ENCODE assay signal across 8 cellular contexts in the genomic region with DNA sequence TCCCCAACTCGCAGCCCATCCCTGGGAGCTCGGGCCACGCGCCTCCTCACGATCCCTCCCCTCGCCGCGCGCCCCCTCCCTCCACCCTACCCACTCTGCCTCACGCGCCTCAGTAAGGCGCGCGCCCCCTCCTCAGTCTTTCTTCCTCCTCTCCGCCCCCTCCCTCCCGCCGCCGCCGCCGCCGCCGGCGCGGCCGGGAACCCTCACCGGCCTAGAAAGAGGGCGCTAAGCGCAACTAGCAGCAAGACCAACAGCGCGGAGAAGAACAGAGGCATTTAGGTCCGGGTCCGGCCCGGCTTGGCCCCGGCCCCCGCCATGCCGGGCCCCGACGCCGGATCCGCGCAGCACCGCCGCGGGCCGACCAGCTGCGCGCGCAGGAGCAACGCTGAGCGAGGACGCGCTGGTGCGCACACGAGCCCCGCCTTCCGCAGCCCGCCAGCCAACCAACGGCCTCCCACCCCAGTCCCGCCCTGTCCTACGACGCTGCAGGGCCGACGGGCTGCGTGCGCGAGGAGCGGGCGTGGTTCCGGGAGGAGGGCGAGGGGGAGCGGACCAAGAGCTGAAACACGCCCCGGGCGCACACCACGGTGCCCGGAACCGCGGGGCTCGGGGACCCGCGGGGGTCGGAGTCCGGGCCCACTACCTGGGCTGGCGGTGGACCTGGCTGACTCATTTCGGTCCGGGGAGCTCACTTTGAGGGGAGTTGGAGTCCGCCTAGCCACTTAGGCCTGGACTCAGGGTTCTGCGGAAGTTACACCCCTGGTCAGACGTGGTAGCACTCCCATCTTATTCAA. TPM values are rescaled to one million over a fixed set of nuclear protein-coding genes. Genes with fewer than 3 reads are reported as not detected.
DNase-seq lines count a peak whose midpoint lies in the region; ATAC-seq and TF ChIP-seq lines count a peak whose summit lies in the region.

Gene BLTP2, minus strand, starts transcription at position 377 of the 794 bp plus-strand sequence. Its CDS starts 102 bp downstream, at position 275.

- H3K36me3 ChIP-seq in iPS-20b (ENCODE audit: insufficient read depth, low read depth, low read length), result peaks cover 49% of the 10 kb centered on the region

- peak; percentile 88 for DNase-seq in A172 (ENCODE audit: low spot score)
- peak; percentile 84 for DNase-seq in NCI-H2196 (lab: John Stamatoyannopoulos, UW; ENCODE audit: unreplicated experiment)
- DNase-seq in T47D (ENCODE audit: low read depth in 1 of 2, low spot score in 1 of 2), result peak; percentile 97 to 98

- H3K9me3 ChIP-seq in iPS-20b (ENCODE audit: insufficient read depth, low read depth, low read length), result no peaks in the 10 kb centered on the region

- H3K4me1 ChIP-seq in iPS-20b (ENCODE audit: insufficient read depth, low read length), result peaks cover 5% of the 10 kb centered on the region; the same call in 1 of the 2 replicates

- H3K27me3 ChIP-seq in iPS-20b (ENCODE audit: insufficient read depth, low read length), result no peaks in the 10 kb centered on the region

- TF ChIP-seq CTCF in VCaP (conservative IDR thresholded peaks at IDR 0.05), result no peak

- H3K4me3 ChIP-seq in iPS-20b (ENCODE audit: low read length), result peak within 1 kb of the TSS; percentile 89
- peak within 1 kb of the TSS; percentile 55 to 99 (median 95) for H3K4me3 ChIP-seq in skin epidermis

- H3K9ac ChIP-seq in iPS-20b (ENCODE audit: low read depth, low read length), result peak within 1 kb of the TSS; percentile 84

- in situ Hi-C loops in T47D (cut with HindIII; ENCODE audit: low pct_unique_long_range_greater_than_20kb, low sequenced_read_pairs), result no loop called here

- ATAC-seq in GM18867 (IDR thresholded peaks at IDR 0.05; ENCODE audit: unreplicated experiment) (peak; percentile 86), HG03097 (IDR thresholded peaks at IDR 0.05; ENCODE audit: low FRiP score, unreplicated experiment) (peak; percentile 81)

- H3K27ac ChIP-seq in VCaP (peak within 1 kb of the TSS; percentile 93), iPS-20b (ENCODE audit: low read length) (peak within 1 kb of the TSS; percentile 61), skin epidermis (peak within 1 kb of the TSS; percentile 73 to 99 (median 97))

RNA-seq across cellular contexts. Expression of gene BLTP2, which starts in this region (rescaled TPM):
- 119 and 131 TPM in 2 replicates for total RNA-seq in A172 (2014; rRNA removed; shearing (Covaris generic))

Comparison
In these comparisons a context has a peak if more than half of its experiments do, and no peak if none do; other contexts are left out.
1. Peak in every context shown above with its lines: DNase-seq, ATAC-seq, H3K4me3 ChIP-seq and H3K27ac ChIP-seq.